Comparison of ENCODE assay signal across 15 cellular contexts in genomic region chr2:7930800-7931635, GRCh38.
DNase-seq lines count a peak whose midpoint lies in the region; ATAC-seq and TF ChIP-seq lines count a peak whose summit lies in the region.
"Had no signal": no experiment of that assay in that cellular context is flagged by ENCODE, and none has a peak within 500 bp of the region (broad histone marks: within the 10 kb centered on the region; RNA-seq: fewer than 3 reads in every experiment).

No MANE protein-coding gene starts in this region.

- H3K36me3 ChIP-seq in SK-N-MC (ENCODE audit: insufficient read depth, low read length) (no peaks in the 10 kb centered on the region), gastroesophageal sphincter (no peaks in the 10 kb centered on the region), thyroid gland (no peaks in the 10 kb centered on the region), transverse colon (no peaks in the 10 kb centered on the region)
- H3K36me3 ChIP-seq: colonic mucosa, WERI-Rb-1 had no signal

- intact Hi-C loops in thyroid gland (cut with DNase I) (no loop called here), transverse colon (cut with DNase I; ENCODE audit: low total_unique reads) (no loop called here)

- peak; percentile 43 for ATAC-seq in gastroesophageal sphincter
- no peak for ATAC-seq in GM21360 (IDR thresholded peaks at IDR 0.05; ENCODE audit: unreplicated experiment)
- ATAC-seq: stimulated activated memory B cell treated with anti-CD40 and anti-IgM and Interleukin-4, amounts not matched to agents 10 μg/mL and 1 μg/mL and 100 μg/mL, for 72 hours had no signal

- no peaks in the 10 kb centered on the region for H3K4me1 ChIP-seq in gastroesophageal sphincter
- H3K4me1 ChIP-seq in thyroid gland, result peaks cover 8 to 11% of the 10 kb centered on the region in 2 donors
- H3K4me1 ChIP-seq in transverse colon, result peaks cover 0 to 20% (median 3%) of the 10 kb centered on the region in 4 donors
- H3K4me1 ChIP-seq: colonic mucosa, parathyroid adenoma had no signal

- H3K4me3 ChIP-seq in SK-N-MC (no peak overlapping the region), gastroesophageal sphincter (no peak overlapping the region), thyroid gland (replicated peaks in 1 of 3) (no peak overlapping the region), transverse colon (no peak overlapping the region)
- H3K4me3 ChIP-seq: colonic mucosa had no signal

- no peak overlapping the region for H3K9ac ChIP-seq in SK-N-MC (ENCODE audit: insufficient read length)
- H3K9ac ChIP-seq: parathyroid adenoma had no signal

- H3K27ac ChIP-seq in SK-N-MC (0 out of 2 replicates have a peak overlapping the region, but pooled peaks have one; percentile 2), gastroesophageal sphincter (peak overlapping the region in 1 of 4 donors; percentile 1), thyroid gland (no peak overlapping the region), transverse colon (no peak overlapping the region)
- H3K27ac ChIP-seq: colonic mucosa, parathyroid adenoma, WERI-Rb-1 had no signal

- H3K9me3 ChIP-seq in SK-N-MC (ENCODE audit: low read depth, low read length) (no peaks in the 10 kb centered on the region), gastroesophageal sphincter (no peaks in the 10 kb centered on the region), thyroid gland (no peaks in the 10 kb centered on the region), transverse colon (no peaks in the 10 kb centered on the region)
- H3K9me3 ChIP-seq: colonic mucosa had no signal

- in situ Hi-C loops in transverse colon (cut with MboI; ENCODE audit: low pct_ligation_motif_present in 1 of 4, low pct_unique_long_range_greater_than_20kb in 1 of 4, low sequenced_read_pairs in 3 of 4), result no loop called here

- TF ChIP-seq CTCF in gastroesophageal sphincter (IDR thresholded peaks at IDR 0.05) (no peak), thyroid gland (IDR thresholded peaks at IDR 0.05) (no peak), transverse colon (IDR thresholded peaks at IDR 0.05) (no peak)

- WGBS in gastroesophageal sphincter (ENCODE audit: low coverage in 1 of 2), 2 donors, result 49 to 50% methylated on average over 11 to 12 of the region's 13 CpGs
- WGBS in thyroid gland, 2 donors, result 58 to 59% methylated on average over 13 of the region's 13 CpGs
- WGBS in transverse colon (ENCODE audit: low coverage in 1 of 2), 2 donors, result 63 to 74% methylated on average over 10 to 13 of the region's 13 CpGs

- DNase-seq in stimulated activated CD4-positive, alpha-beta T cell treated with anti-CD3 and anti-CD28 coated beads, Interleukin-12 subunit alpha, Interleukin-12 subunit beta, amount 100 ng/mL, for 48 hours (ENCODE audit: low read depth in 2 of 3, low spot score in 1 of 3), result peak; percentile 14 to 25 (median 17)
- DNase-seq in stimulated activated CD4-positive, alpha-beta T cell treated with anti-CD3 and anti-CD28 coated beads, Interleukin-2, amount 100 ng/mL, for 48 hours, result no peak
- DNase-seq in SK-N-MC (ENCODE audit: low read depth, low spot score), result no peak
- peak; percentile 82 for DNase-seq in thyroid gland
- DNase-seq in transverse colon, result no peak
- no peak for DNase-seq in NCI-H526 (lab: John Stamatoyannopoulos, UW)
- DNase-seq: activated naive CD8-positive, alpha-beta T cell treated with anti-CD3 and anti-CD28 coated beads, Interleukin-2, amount 10 ng/mL, durations not matched to agents 7 days and 5 days; colonic mucosa; GDM1; NCI-H1417; WERI-Rb-1 had no signal

- TF ChIP-seq POLR2A in gastroesophageal sphincter (IDR thresholded peaks at IDR 0.05) (no peak), thyroid gland (IDR thresholded peaks at IDR 0.05) (no peak), transverse colon (IDR thresholded peaks at IDR 0.05) (no peak)

- H3K27me3 ChIP-seq in gastroesophageal sphincter, result no peaks in the 10 kb centered on the region
- no peaks in the 10 kb centered on the region for H3K27me3 ChIP-seq in thyroid gland
- no peaks in the 10 kb centered on the region for H3K27me3 ChIP-seq in transverse colon
- H3K27me3 ChIP-seq: colonic mucosa had no signal

- TF ChIP-seq EP300 in gastroesophageal sphincter (IDR thresholded peaks at IDR 0.05) (no peak), transverse colon (IDR thresholded peaks at IDR 0.05; ENCODE audit: low read depth) (no peak)

Comparison
In these comparisons a context has a peak if more than half of its experiments do, and no peak if none do; other contexts are left out.
1. DNase-seq: peak in stimulated activated CD4-positive, alpha-beta T cell treated with anti-CD3 and anti-CD28 coated beads, Interleukin-12 subunit alpha, Interleukin-12 subunit beta, amount 100 ng/mL, for 48 hours (3 of 3) and thyroid gland (2 of 2); none in stimulated activated CD4-positive, alpha-beta T cell treated with anti-CD3 and anti-CD28 coated beads, Interleukin-2, amount 100 ng/mL, for 48 hours (0 of 2), SK-N-MC (single experiment), transverse colon (single experiment) and NCI-H526 (0 of 2).